Comparison of ENCODE assay signal across 25 cellular contexts in the genomic region with DNA sequence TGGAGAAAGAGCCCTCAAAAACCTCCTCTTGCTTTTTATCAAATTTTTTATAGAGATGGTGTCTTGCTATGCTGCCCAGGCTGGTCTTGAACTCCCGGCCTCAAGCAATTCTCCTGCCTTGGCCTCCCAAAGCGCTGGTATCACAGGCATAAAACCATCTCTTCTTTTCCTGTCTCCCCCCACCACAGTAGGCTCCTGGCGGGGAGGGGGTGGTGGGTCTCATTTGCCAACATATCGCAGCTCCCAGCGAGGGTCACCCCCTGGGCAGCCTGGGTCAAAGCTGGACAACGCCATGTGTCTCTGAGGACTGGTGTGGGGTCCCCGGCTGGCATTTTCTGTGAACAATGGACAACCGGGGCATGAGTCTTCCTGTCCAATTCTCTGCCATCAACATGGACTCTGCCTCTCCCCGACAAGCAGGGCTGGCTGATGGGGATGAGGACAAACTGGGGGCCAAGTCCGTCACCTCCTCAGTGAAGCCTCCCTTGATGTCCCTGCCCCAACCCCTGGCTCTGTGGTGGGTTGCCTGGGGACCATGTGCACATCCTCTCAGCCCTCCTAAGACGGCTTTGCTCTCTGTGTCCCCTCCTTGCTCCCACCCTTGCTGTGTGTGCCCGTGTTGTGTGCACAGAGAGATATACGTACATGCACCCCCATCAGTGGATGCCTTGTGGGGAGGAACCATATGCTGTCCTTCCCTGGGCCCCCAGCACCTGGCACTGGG.
DNase-seq lines count a peak whose midpoint lies in the region; ATAC-seq, FAIRE-seq and TF ChIP-seq lines count a peak whose summit lies in the region.
"Had no signal": no experiment of that assay in that cellular context is flagged by ENCODE, and none has a peak within 500 bp of the region (broad histone marks: within the 10 kb centered on the region; RNA-seq: fewer than 3 reads in every experiment).

No MANE protein-coding gene starts in this region.

- intact Hi-C loops in GM12878 (cut with micrococcal nuclease; ENCODE audit: unreplicated experiment): no loop called here

- peak overlapping the region; percentile 14 for H3K14ac ChIP-seq in neuronal stem cell (ENCODE audit: low read length)

- TF ChIP-seq RAD21 in GM12878 (IDR thresholded peaks at IDR 0.05; ENCODE audit: insufficient read depth, low read depth, low read length): no peak

- H3K4me3 Mint-ChIP-seq in T-helper 2 cell treated with Interferon-gamma antibody and Interleukin-4, amounts not matched to agents 5 μg/mL and 100 μg/mL, for 36 hours: no peak overlapping the region
- H3K4me3 Mint-ChIP-seq: activated CD8-positive, alpha-beta memory T cell treated with anti-CD3 and anti-CD28 coated beads, Interleukin-2, amount 10 ng/mL, durations not matched to agents 7 days and 5 days had no signal

- no peak overlapping the region for H3K4ac ChIP-seq in neuronal stem cell (ENCODE audit: low read length)

- RAD21 ChIA-PET in GM12878 (lab: Charles Lee; ENCODE audit: unreplicated experiment): no interaction called here

- H4K20me1 ChIP-seq in BLaER1: no peaks in the 10 kb centered on the region
- H4K20me1 ChIP-seq in GM12878 (ENCODE audit: control insufficient read depth, insufficient read depth): no peaks in the 10 kb centered on the region

- H2BK15ac ChIP-seq in neuronal stem cell (ENCODE audit: low read length): no peak overlapping the region

- no peaks in the 10 kb centered on the region for H3K27me3 Mint-ChIP-seq in T-helper 2 cell treated with Interferon-gamma antibody and Interleukin-4, amounts not matched to agents 5 μg/mL and 100 μg/mL, for 36 hours (ENCODE audit: low read depth)
- H3K27me3 Mint-ChIP-seq: activated CD8-positive, alpha-beta memory T cell treated with anti-CD3 and anti-CD28 coated beads, Interleukin-2, amount 10 ng/mL, durations not matched to agents 7 days and 5 days had no signal

- peak overlapping the region; percentile 36 for H3K27ac Mint-ChIP-seq in T-helper 2 cell treated with Interferon-gamma antibody and Interleukin-4, amounts not matched to agents 5 μg/mL and 100 μg/mL, for 36 hours
- H3K27ac Mint-ChIP-seq: activated CD8-positive, alpha-beta memory T cell treated with anti-CD3 and anti-CD28 coated beads, Interleukin-2, amount 10 ng/mL, durations not matched to agents 7 days and 5 days had no signal

- H3K79me1 ChIP-seq in neuronal stem cell (ENCODE audit: low read depth, low read length): no peaks in the 10 kb centered on the region

- H3K4me3 ChIP-seq in BLaER1: no peak overlapping the region
- H3K4me3 ChIP-seq in GM12878: no peak overlapping the region
- H3K4me3 ChIP-seq in neuronal stem cell (ENCODE audit: low read length in 2 of 2): no peak overlapping the region
- H3K4me3 ChIP-seq: cardiac muscle cell, smooth muscle cell, stomach, transverse colon had no signal

- CTCF ChIA-PET in GM12878 (lab: Yijun Ruan, JAX): no interaction called here

- no peak overlapping the region for H2BK12ac ChIP-seq in neuronal stem cell (ENCODE audit: low read length)

- no peak for TF ChIP-seq CTCF in GM12878 (IDR thresholded peaks at IDR 0.05 in 2 of 3, conservative IDR thresholded peaks at IDR 0.05 in 1 of 3; ENCODE audit: control insufficient read depth in 2 of 3, extremely low read depth in 1 of 3, insufficient read depth in 1 of 3, low read depth in 3 of 3, low read length in 3 of 3)

- POLR2A ChIA-PET in GM12878 (lab: Charles Lee): no interaction called here

- no peak overlapping the region for H3K18ac ChIP-seq in neuronal stem cell (ENCODE audit: low read length)

- no peak overlapping the region for H3K27ac ChIP-seq in BLaER1
- H3K27ac ChIP-seq in GM12878 (ENCODE audit: control insufficient read depth, insufficient read depth): no peak overlapping the region
- no peak overlapping the region for H3K27ac ChIP-seq in neuronal stem cell (replicated peaks; ENCODE audit: low read length)
- H3K27ac ChIP-seq: cardiac muscle cell, foreskin keratinocyte, neutrophil, stomach, transverse colon had no signal

- ATAC-seq in GM12878 (no peak), HG02642 (IDR thresholded peaks at IDR 0.05; ENCODE audit: poor library complexity, unreplicated experiment) (no peak)
- ATAC-seq: activated CD8-positive, alpha-beta memory T cell treated with anti-CD3 and anti-CD28 coated beads, Interleukin-2, amount 10 ng/mL, durations not matched to agents 7 days and 5 days; foreskin keratinocyte had no signal

- DNase-seq in T-helper 2 cell treated with Interferon-gamma antibody and Interleukin-4, amounts not matched to agents 5 μg/mL and 100 μg/mL, for 36 hours (ENCODE audit: low spot score): no peak
- DNase-seq in T-helper 2 cell (no peak), GM12878 (ENCODE audit: low read depth, low spot score) (no peak), neuronal stem cell (ENCODE audit: low spot score) (no peak), OCI-M2 (lab: John Stamatoyannopoulos, UW; ENCODE audit: unreplicated experiment) (no peak)
- no peak for DNase-seq in stimulated activated CD4-positive, alpha-beta T cell treated with anti-CD3 and anti-CD28 coated beads, Interleukin-12 subunit alpha, Interleukin-12 subunit beta, amount 100 ng/mL, for 4 hours
- DNase-seq: 8988T; activated CD4-positive, alpha-beta T cell treated with anti-CD3 and anti-CD28 coated beads for 4 hours; activated CD8-positive, alpha-beta memory T cell treated with anti-CD3 and anti-CD28 coated beads, Interleukin-2, amount 10 ng/mL, durations not matched to agents 7 days and 5 days; activated gamma-delta T cell; DMS53; foreskin keratinocyte; GF-D8; NCI-H187 treated with DMSO at 0.1 percent for 48 hours; NCI-H2227 treated with DMSO at 0.1 percent for 48 hours; NCI-H774; SHP77 treated with DMSO at 0.1 percent for 48 hours; stimulated activated CD4-positive, alpha-beta T cell treated with anti-CD3 and anti-CD28 coated beads, Interleukin-4, amount 100 ng/mL, for 1 hour; stomach; transverse colon had no signal

- TF ChIP-seq EP300 in GM12878 (IDR thresholded peaks at IDR 0.05; ENCODE audit: borderline replicate concordance in 1 of 2, control insufficient read depth in 1 of 2, low read depth in 2 of 2, low read length in 2 of 2): no peak

- no peak overlapping the region for H2BK120ac ChIP-seq in neuronal stem cell (ENCODE audit: low read depth, low read length)

- H3K9me3 Mint-ChIP-seq in T-helper 2 cell treated with Interferon-gamma antibody and Interleukin-4, amounts not matched to agents 5 μg/mL and 100 μg/mL, for 36 hours: no peaks in the 10 kb centered on the region

- H3K9ac ChIP-seq in BLaER1 (no peak overlapping the region), GM12878 (ENCODE audit: control insufficient read depth, insufficient read depth, low read length) (no peak overlapping the region), neuronal stem cell (ENCODE audit: low read depth, low read length, poor library complexity) (no peak overlapping the region)

- no peak for FAIRE-seq in GM12878 (lab: Jason Lieb, UNC)

- peak; percentile 57; the same call in 1 of the 2 replicates for TF ChIP-seq POLR2A in GM12878 (IDR thresholded peaks at IDR 0.05; ENCODE audit: low read depth, low read length)

- H3K9me3 ChIP-seq in BLaER1 (no peaks in the 10 kb centered on the region), GM12878 (replicated peaks; ENCODE audit: control insufficient read depth, insufficient read depth, low read length) (no peaks in the 10 kb centered on the region), neuronal stem cell (replicated peaks in 1 of 2; ENCODE audit: control insufficient read depth in 2 of 2, insufficient read depth in 1 of 2, low read depth in 1 of 2, low read length in 2 of 2) (no peaks in the 10 kb centered on the region)
- H3K9me3 ChIP-seq: neutrophil, stomach, transverse colon had no signal

- H4K8ac ChIP-seq in neuronal stem cell (ENCODE audit: low read depth, low read length): no peak overlapping the region

- peak overlapping the region; percentile 71; the same call in 1 of the 2 replicates for H3K4me2 ChIP-seq in BLaER1
- H3K4me2 ChIP-seq in GM12878 (ENCODE audit: control insufficient read depth, insufficient read depth): no peak overlapping the region
- H3K4me2 ChIP-seq in neuronal stem cell (ENCODE audit: insufficient read depth, low read length, poor library complexity, severe bottlenecking): no peak overlapping the region
- H3K4me2 ChIP-seq: smooth muscle cell had no signal

- SMC1A ChIA-PET in GM12878 (lab: Charles Lee; ENCODE audit: uncharacterized antibody, unreplicated experiment): no interaction called here

- H2AK5ac ChIP-seq in neuronal stem cell (ENCODE audit: low read depth, low read length): peak overlapping the region; percentile 78

- H3K27me3 ChIP-seq in BLaER1 (no peaks in the 10 kb centered on the region), GM12878 (replicated peaks in 1 of 2; ENCODE audit: control insufficient read depth in 2 of 2, insufficient read depth in 2 of 2, low read length in 1 of 2) (no peaks in the 10 kb centered on the region), neuronal stem cell (ENCODE audit: control insufficient read depth in 3 of 3, insufficient read depth in 3 of 3, low read depth in 1 of 3, low read length in 3 of 3) (peaks cover 0 to 27% (median 0%) of the 10 kb centered on the region in 3 experiments)
- H3K27me3 ChIP-seq: cardiac muscle cell, foreskin keratinocyte, neutrophil had no signal

- H3K4me1 Mint-ChIP-seq in T-helper 2 cell treated with Interferon-gamma antibody and Interleukin-4, amounts not matched to agents 5 μg/mL and 100 μg/mL, for 36 hours (ENCODE audit: low read depth): no peaks in the 10 kb centered on the region
- H3K4me1 Mint-ChIP-seq: activated CD8-positive, alpha-beta memory T cell treated with anti-CD3 and anti-CD28 coated beads, Interleukin-2, amount 10 ng/mL, durations not matched to agents 7 days and 5 days had no signal

- H3K79me2 ChIP-seq in GM12878 (ENCODE audit: control insufficient read depth, insufficient read depth, low read length): no peaks in the 10 kb centered on the region

- peaks cover 21% of the 10 kb centered on the region for H3K4me1 ChIP-seq in BLaER1
- H3K4me1 ChIP-seq in GM12878 (ENCODE audit: control insufficient read depth, insufficient read depth, low read length): no peaks in the 10 kb centered on the region
- peaks cover 0 to 1% of the 10 kb centered on the region in 2 donors for H3K4me1 ChIP-seq in neuronal stem cell (ENCODE audit: control insufficient read depth in 2 of 2, insufficient read depth in 1 of 2, low read depth in 1 of 2, low read length in 2 of 2)
- H3K4me1 ChIP-seq: stomach, transverse colon had no signal

- 92% methylated on average over 13 of the region's 13 CpGs for whole genome bisulfite sequencing in GM12878 (ENCODE audit: insufficient coverage, insufficient replicate concordance, low lambda C conversion rate, missing lambda C conversion rate)
- WGBS in neuronal stem cell (ENCODE audit: extremely low coverage in 2 of 2, insufficient read length in 2 of 2, insufficient replicate concordance in 1 of 2), 2 donors: no CpG with 5 or more reads among the region's 13 CpGs

- in situ Hi-C loops in GM12878 (cut with MboI): no loop called here

- H3K23ac ChIP-seq in neuronal stem cell (ENCODE audit: low read depth, low read length, poor library complexity): peak overlapping the region; percentile 80

- H3K36me3 Mint-ChIP-seq in T-helper 2 cell treated with Interferon-gamma antibody and Interleukin-4, amounts not matched to agents 5 μg/mL and 100 μg/mL, for 36 hours (ENCODE audit: low read depth): peaks cover 56% of the 10 kb centered on the region

- H3K36me3 ChIP-seq in BLaER1 (peaks cover 47% of the 10 kb centered on the region), GM12878 (ENCODE audit: control insufficient read depth in 2 of 2, insufficient read depth in 2 of 2, low read length in 1 of 2) (peaks cover 4 to 7% of the 10 kb centered on the region in 2 experiments; a peak in 3 of 4 replicates), neuronal stem cell (replicated peaks in 1 of 2; ENCODE audit: control insufficient read depth in 2 of 2, insufficient read depth in 2 of 2, low read length in 2 of 2) (no peaks in the 10 kb centered on the region)
- H3K36me3 ChIP-seq: cardiac muscle cell, neutrophil, transverse colon had no signal

- peak overlapping the region; percentile 35 for H2BK5ac ChIP-seq in neuronal stem cell (ENCODE audit: low read length)

- no peak overlapping the region for H4K91ac ChIP-seq in neuronal stem cell (ENCODE audit: low read depth, low read length, poor library complexity)

- H2AFZ ChIP-seq in GM12878 (ENCODE audit: control insufficient read depth, low read depth, low read length): no peak overlapping the region
- H2AFZ ChIP-seq in neuronal stem cell (ENCODE audit: low read length): no peak overlapping the region

- no TSS peak for BruUV-seq in GM12878 (replicated peaks; lab: Mats Ljungman, UMichigan)
